ENCODE assay signal across 9 cellular contexts in genomic region chr13:30143671-30144400, GRCh38.
A peak's percentile ranks its signal among the peaks of the same experiment; 100 is the strongest.
DNase-seq lines count a peak whose midpoint lies in the region; ATAC-seq and TF ChIP-seq lines count a peak whose summit lies in the region.
"Had no signal": no experiment of that assay in that cellular context is flagged by ENCODE, and none has a peak within 500 bp of the region (broad histone marks: within the 10 kb centered on the region; RNA-seq: fewer than 3 reads in every experiment).

No MANE protein-coding gene starts in this region.

- ATAC-seq in Right ventricle myocardium inferior = no peak
- no peak for ATAC-seq in activated naive CD4-positive, alpha-beta T cell treated with anti-CD3 and anti-CD28 coated beads, Interleukin-2, amount 50 U/mL, for 72 hours
- ATAC-seq in GM21619 (IDR thresholded peaks at IDR 0.05; ENCODE audit: unreplicated experiment) = no peak
- no peak for ATAC-seq in GM18498 (IDR thresholded peaks at IDR 0.05; ENCODE audit: unreplicated experiment)

- H3K4me3 ChIP-seq in dorsolateral prefrontal cortex = no peak overlapping the region

- no peaks in the 10 kb centered on the region for H3K27me3 ChIP-seq in dorsolateral prefrontal cortex

- peaks cover 0 to 6% of the 10 kb centered on the region in 2 donors for H3K9me3 Mint-ChIP-seq in activated naive CD4-positive, alpha-beta T cell treated with anti-CD3 and anti-CD28 coated beads, Interleukin-2, amount 50 U/mL, for 72 hours

- DNase-seq in cardiac septum (ENCODE audit: low spot score) (peak; percentile 35), Right ventricle myocardium inferior (ENCODE audit: missing footprints) (no peak), hepatic stellate cell (ENCODE audit: low spot score) (peak; percentile 62), C1 segment of cervical spinal cord (lab: John Stamatoyannopoulos, UW) (no peak), dorsolateral prefrontal cortex (no peak)
- DNase-seq in activated naive CD4-positive, alpha-beta T cell treated with anti-CD3 and anti-CD28 coated beads, Interleukin-2, amount 50 U/mL, for 72 hours (ENCODE audit: low spot score in 2 of 2) = no peak
- DNase-seq: NCI-H2171 treated with DMSO at 0.1 percent for 48 hours had no signal

- no peak for TF ChIP-seq CTCF in dorsolateral prefrontal cortex (IDR thresholded peaks at IDR 0.05 in 54 of 56, conservative IDR thresholded peaks at IDR 0.05 in 2 of 56; ENCODE audit: low read depth in 1 of 56, partially characterized antibody in 56 of 56)

- H3K36me3 Mint-ChIP-seq in activated naive CD4-positive, alpha-beta T cell treated with anti-CD3 and anti-CD28 coated beads, Interleukin-2, amount 50 U/mL, for 72 hours = peaks cover 8 to 18% of the 10 kb centered on the region in 2 donors

- H3K27ac Mint-ChIP-seq in activated naive CD4-positive, alpha-beta T cell treated with anti-CD3 and anti-CD28 coated beads, Interleukin-2, amount 50 U/mL, for 72 hours = peak overlapping the region; percentile 46 to 91

- peak overlapping the region in 2 of 59 donors; percentile 56 to 62 for H3K27ac ChIP-seq in dorsolateral prefrontal cortex

- intact Hi-C loops in cardiac septum (cut with DNase I) = no loop called here
- intact Hi-C loops in Right ventricle myocardium inferior (cut with DNase I) = no loop called here
- intact Hi-C loops in dorsolateral prefrontal cortex (cut with DNase I) = no loop called here

Comparison
In these comparisons a context has a peak if more than half of its experiments do, and no peak if none do; other contexts are left out.
1. DNase-seq: peak in cardiac septum (single experiment) and hepatic stellate cell (single experiment); none in Right ventricle myocardium inferior (single experiment), activated naive CD4-positive, alpha-beta T cell treated with anti-CD3 and anti-CD28 coated beads, Interleukin-2, amount 50 U/mL, for 72 hours (0 of 2), C1 segment of cervical spinal cord (0 of 14) and dorsolateral prefrontal cortex (0 of 10).